In the genomic region with DNA sequence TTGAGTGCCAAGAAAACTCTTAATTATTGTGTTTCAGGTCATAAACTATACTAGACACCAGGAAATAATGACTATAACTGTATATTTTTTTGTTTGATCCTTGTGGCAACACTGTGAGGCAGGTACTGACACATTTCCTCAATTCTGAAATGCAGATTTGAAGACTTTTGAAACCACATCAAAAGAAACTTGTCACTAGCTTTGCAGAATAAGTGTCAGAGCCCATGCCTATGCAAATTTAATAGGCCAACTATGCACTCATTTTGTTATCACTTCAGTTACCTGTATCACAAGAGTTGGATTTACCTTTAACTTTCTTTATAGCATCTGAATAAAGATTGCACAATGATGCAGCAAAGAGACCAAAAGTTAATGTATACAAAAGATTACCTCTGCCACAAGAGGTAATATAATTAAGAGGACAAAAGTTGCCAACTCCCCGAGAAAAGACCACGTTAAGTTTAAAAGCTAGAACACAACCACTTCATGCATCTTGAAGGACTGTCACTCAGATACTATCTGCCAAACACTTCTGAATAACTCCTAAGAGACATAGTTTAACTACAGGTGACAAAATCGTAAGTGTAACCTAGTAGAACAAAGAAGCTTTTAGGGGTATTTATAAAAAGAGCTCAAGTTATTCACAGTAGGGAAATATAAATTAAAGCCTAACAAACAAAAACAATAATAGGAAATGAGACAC, we compare ENCODE assay signal across 8 cellular contexts.
A peak's percentile ranks its signal among the peaks of the same experiment; 100 is the strongest.
DNase-seq lines count a peak whose midpoint lies in the region; ATAC-seq and TF ChIP-seq lines count a peak whose summit lies in the region.

No MANE protein-coding gene starts in this region.

- peaks cover 23 to 42% of the 10 kb centered on the region in 2 experiments for H3K4me1 Mint-ChIP-seq in H9

- no peak overlapping the region for H2BK15ac ChIP-seq in H9 (ENCODE audit: low read depth, low read length)

- peak; percentile 87 for DNase-seq in central memory CD4-positive, alpha-beta T cell
- DNase-seq in occipital lobe (lab: John Stamatoyannopoulos, UW) (no peak), H9 (no peak), omental fat pad (ENCODE audit: low spot score) (no peak), AG20443 (ENCODE audit: low spot score) (no peak)

- peaks cover 10 to 16% of the 10 kb centered on the region in 2 experiments for H3K9me3 Mint-ChIP-seq in H9

- no peaks in the 10 kb centered on the region for H3K27me3 ChIP-seq in H9 (ENCODE audit: insufficient read depth, low read length)

- H4K8ac ChIP-seq in H9 (replicated peaks; ENCODE audit: insufficient read length, low read depth, low read length) = no peak overlapping the region

- no peak overlapping the region for H3K14ac ChIP-seq in H9 (ENCODE audit: insufficient read depth, low read length)

- H3K9ac ChIP-seq in H9 (ENCODE audit: extremely low read depth, insufficient read length, low read length) = no peak overlapping the region

- H3K79me1 ChIP-seq in H9 (ENCODE audit: insufficient read depth, low read depth, low read length, poor library complexity, severe bottlenecking) = peaks cover 6% of the 10 kb centered on the region

- H3K27ac ChIP-seq in H9 (ENCODE audit: insufficient read length, low read depth, low read length) = no peak overlapping the region

- no peak overlapping the region for H3K4me2 ChIP-seq in H9 (ENCODE audit: insufficient read depth, insufficient read length, low read length)

- no CpG with 5 or more reads among the region's 3 CpGs for WGBS in H9 (ENCODE audit: extremely low coverage, insufficient read length, low lambda C conversion rate)

- no peaks in the 10 kb centered on the region for H3K9me3 ChIP-seq in H9 (ENCODE audit: control insufficient read depth, low read depth, low read length)

- H3K18ac ChIP-seq in H9 (ENCODE audit: insufficient read length, low read depth, low read length) = no peak overlapping the region

- H3K23me2 ChIP-seq in H9 (ENCODE audit: insufficient read length, low read depth, low read length, poor library complexity, severe bottlenecking) = no peaks in the 10 kb centered on the region

- H4K91ac ChIP-seq in H9 (ENCODE audit: insufficient read length, low read depth, low read length) = no peak overlapping the region

- no peak overlapping the region for H3K56ac ChIP-seq in H9 (ENCODE audit: insufficient read length, low read depth, low read length)

- no peaks in the 10 kb centered on the region for H3K27me3 Mint-ChIP-seq in H9 (ENCODE audit: low read depth)

- no peak overlapping the region for H2AFZ ChIP-seq in H9 (ENCODE audit: low read length)

- no peak overlapping the region for H2BK20ac ChIP-seq in H9 (ENCODE audit: low read depth, low read length, poor library complexity, severe bottlenecking)

- peak; percentile 91 for ATAC-seq in GM18517 (IDR thresholded peaks at IDR 0.05; ENCODE audit: unreplicated experiment)
- peak; percentile 89 for ATAC-seq in GM21367 (IDR thresholded peaks at IDR 0.05; ENCODE audit: unreplicated experiment)
- peak; percentile 63 for ATAC-seq in HG03196 (IDR thresholded peaks at IDR 0.05; ENCODE audit: unreplicated experiment)
- ATAC-seq in omental fat pad (ENCODE audit: low FRiP score) = no peak

- H3K79me2 ChIP-seq in H9 (ENCODE audit: insufficient read depth, low read length) = peaks cover 3% of the 10 kb centered on the region; the same call in 1 of the 2 replicates

- no peak overlapping the region for H3T11ph ChIP-seq in H9 (ENCODE audit: low read length)

- no peak overlapping the region for H2BK12ac ChIP-seq in H9 (ENCODE audit: insufficient read length, low read depth, low read length)

- TF ChIP-seq CTCF in H9 (conservative IDR thresholded peaks at IDR 0.05) = no peak
- TF ChIP-seq CTCF in omental fat pad (IDR thresholded peaks at IDR 0.05) = no peak

- no peak overlapping the region for H3K27ac Mint-ChIP-seq in H9

- H4K5ac ChIP-seq in H9 (ENCODE audit: insufficient read length, low read depth, low read length) = no peak overlapping the region

- peaks cover 9 to 13% (median 11%) of the 10 kb centered on the region in 3 experiments for H3K36me3 Mint-ChIP-seq in H9 (ENCODE audit: insufficient read depth in 1 of 3, low read depth in 3 of 3)

- no peak overlapping the region for H3K23ac ChIP-seq in H9 (ENCODE audit: insufficient read length, low read depth, low read length)

- H2BK5ac ChIP-seq in H9 (ENCODE audit: insufficient read length, low read length) = no peak overlapping the region

- H3K4me1 ChIP-seq in H9 (ENCODE audit: insufficient read depth, low read length) = no peaks in the 10 kb centered on the region

- no peak overlapping the region for H3K4ac ChIP-seq in H9 (ENCODE audit: low read depth, low read length)

- no peak overlapping the region for H2BK120ac ChIP-seq in H9 (ENCODE audit: low read depth, low read length, poor library complexity, severe bottlenecking)

- no peak overlapping the region for H3K4me3 Mint-ChIP-seq in H9

- H2AK5ac ChIP-seq in H9 (ENCODE audit: insufficient read length, low read length) = no peak overlapping the region

- no peaks in the 10 kb centered on the region for H4K20me1 ChIP-seq in H9 (ENCODE audit: control insufficient read depth, insufficient read depth, insufficient read length)
